In genomic region chr3:56316944-56317343, GRCh38 we compare ENCODE assay signal across 33 cellular contexts.
"Had no signal": no experiment of that assay in that cellular context is flagged by ENCODE, and none has a peak within 500 bp of the region (broad histone marks: within the 10 kb centered on the region; RNA-seq: fewer than 3 reads in every experiment).

No MANE protein-coding gene starts in this region.

- H3K4me3 ChIP-seq: ascending aorta, breast epithelium, cardiac muscle cell, colonic mucosa had no signal

- DNase-seq: activated CD4-positive, alpha-beta memory T cell treated with anti-CD3 and anti-CD28 coated beads for 36 hours; activated CD4-positive, alpha-beta T cell treated with anti-CD3 and anti-CD28 coated beads for 36 hours; activated CD4-positive, alpha-beta T cell treated with anti-CD3 and anti-CD28 coated beads, Interleukin-2, amount 10 ng/mL, durations not matched to agents 24 days and 14 days; activated CD4-positive, CD25-positive, alpha-beta regulatory T cell; activated CD4-positive, CD25-positive, alpha-beta regulatory T cell treated with anti-CD3 and anti-CD28 coated beads, Interleukin-2, amount 50 U/mL, for 72 hours; activated CD8-positive, alpha-beta memory T cell treated with anti-CD3 and anti-CD28 coated beads, Interleukin-2, amount 10 ng/mL, durations not matched to agents 7 days and 5 days; activated CD8-positive, alpha-beta memory T cell treated with anti-CD3 and anti-CD28 coated beads, Interleukin-2, amount 50 U/mL, for 4 hours; activated CD8-positive, alpha-beta T cell treated with anti-CD3 and anti-CD28 coated beads, Interleukin-2, amount 10 ng/mL, durations not matched to agents 7 days and 5 days; activated gamma-delta T cell; activated naive CD4-positive, alpha-beta T cell; activated naive CD4-positive, alpha-beta T cell treated with anti-CD3 and anti-CD28 coated beads, Interleukin-2, amount 10 ng/mL, durations not matched to agents 7 days and 5 days; activated naive CD8-positive, alpha-beta T cell treated with anti-CD3 and anti-CD28 coated beads, Interleukin-2, amount 10 ng/mL, durations not matched to agents 7 days and 5 days; activated T-cell treated with anti-CD3 and anti-CD28 coated beads for 4 hours; activated T-cell treated with anti-CD3 and anti-CD28 coated beads, Interleukin-2, amount 50 U/mL, for 24 hours; activated T-cell treated with anti-CD3 and anti-CD28 coated beads, Interleukin-2, amount 50 U/mL, for 72 hours; central memory CD4-positive, alpha-beta T cell; cerebellar nuclear complex; colonic mucosa; effector CD8-positive, alpha-beta T cell; foreskin fibroblast; head of caudate nucleus; T-helper 1 cell; T-helper 17 cell; T1000; WERI-Rb-1 had no signal

- ATAC-seq: activated CD4-positive, alpha-beta T cell treated with anti-CD3 and anti-CD28 coated beads for 36 hours; activated CD8-positive, alpha-beta memory T cell treated with anti-CD3 and anti-CD28 coated beads, Interleukin-2, amount 10 ng/mL, durations not matched to agents 7 days and 5 days; activated CD8-positive, alpha-beta T cell treated with anti-CD3 and anti-CD28 coated beads, Interleukin-2, amount 10 ng/mL, durations not matched to agents 7 days and 5 days; activated naive CD4-positive, alpha-beta T cell treated with anti-CD3 and anti-CD28 coated beads, Interleukin-2, amount 50 U/mL, for 72 hours; activated T-cell treated with anti-CD3 and anti-CD28 coated beads, Interleukin-2, amount 50 U/mL, for 72 hours; esophagus mucosa; T-helper 17 cell had no signal

- H3K36me3 Mint-ChIP-seq: activated CD4-positive, alpha-beta memory T cell treated with anti-CD3 and anti-CD28 coated beads for 36 hours; activated CD8-positive, alpha-beta memory T cell treated with anti-CD3 and anti-CD28 coated beads, Interleukin-2, amount 10 ng/mL, durations not matched to agents 7 days and 5 days; activated naive CD4-positive, alpha-beta T cell treated with anti-CD3 and anti-CD28 coated beads, Interleukin-2, amount 10 ng/mL, durations not matched to agents 7 days and 5 days; activated naive CD4-positive, alpha-beta T cell treated with anti-CD3 and anti-CD28 coated beads, Interleukin-2, amount 50 U/mL, for 72 hours; activated naive CD8-positive, alpha-beta T cell treated with anti-CD3 and anti-CD28 coated beads, Interleukin-2, amount 10 ng/mL, durations not matched to agents 7 days and 5 days; brain had no signal

- H3K36me3 ChIP-seq: ascending aorta, breast epithelium, cardiac muscle cell, colonic mucosa, WERI-Rb-1 had no signal

- H3K27me3 ChIP-seq: ascending aorta, breast epithelium, cardiac muscle cell, colonic mucosa had no signal

- H3K4me1 ChIP-seq: ascending aorta, breast epithelium, colonic mucosa had no signal

- H3K27ac Mint-ChIP-seq: activated CD4-positive, alpha-beta memory T cell treated with anti-CD3 and anti-CD28 coated beads for 36 hours; activated CD4-positive, alpha-beta T cell treated with anti-CD3 and anti-CD28 coated beads for 36 hours; activated CD4-positive, alpha-beta T cell treated with anti-CD3 and anti-CD28 coated beads, Interleukin-2, amount 10 ng/mL, durations not matched to agents 24 days and 14 days; activated CD8-positive, alpha-beta memory T cell treated with anti-CD3 and anti-CD28 coated beads, Interleukin-2, amount 10 ng/mL, durations not matched to agents 7 days and 5 days; activated CD8-positive, alpha-beta T cell treated with anti-CD3 and anti-CD28 coated beads, Interleukin-2, amount 10 ng/mL, durations not matched to agents 7 days and 5 days; activated naive CD4-positive, alpha-beta T cell treated with anti-CD3 and anti-CD28 coated beads, Interleukin-2, amount 10 ng/mL, durations not matched to agents 7 days and 5 days; activated naive CD4-positive, alpha-beta T cell treated with anti-CD3 and anti-CD28 coated beads, Interleukin-2, amount 50 U/mL, for 72 hours; activated naive CD8-positive, alpha-beta T cell treated with anti-CD3 and anti-CD28 coated beads, Interleukin-2, amount 10 ng/mL, durations not matched to agents 7 days and 5 days; activated T-cell treated with anti-CD3 and anti-CD28 coated beads, Interleukin-2, amount 50 U/mL, for 24 hours; activated T-cell treated with anti-CD3 and anti-CD28 coated beads, Interleukin-2, amount 50 U/mL, for 72 hours; brain; T-helper 17 cell; T-helper 2 cell treated with Interferon-gamma antibody and Interleukin-4, amounts not matched to agents 5 μg/mL and 100 μg/mL, for 36 hours had no signal

- H3K9me3 ChIP-seq: ascending aorta, breast epithelium, colonic mucosa had no signal

- H3K27ac ChIP-seq: ascending aorta, breast epithelium, cardiac muscle cell, colonic mucosa, epithelial cell of prostate, WERI-Rb-1 had no signal

- H3K27me3 Mint-ChIP-seq: activated naive CD4-positive, alpha-beta T cell treated with anti-CD3 and anti-CD28 coated beads, Interleukin-2, amount 10 ng/mL, durations not matched to agents 7 days and 5 days; brain had no signal

- H3K4me3 Mint-ChIP-seq: activated CD4-positive, alpha-beta memory T cell treated with anti-CD3 and anti-CD28 coated beads for 36 hours; activated CD4-positive, alpha-beta T cell treated with anti-CD3 and anti-CD28 coated beads for 36 hours; activated CD4-positive, alpha-beta T cell treated with anti-CD3 and anti-CD28 coated beads, Interleukin-2, amount 10 ng/mL, durations not matched to agents 24 days and 14 days; activated CD8-positive, alpha-beta memory T cell treated with anti-CD3 and anti-CD28 coated beads, Interleukin-2, amount 10 ng/mL, durations not matched to agents 7 days and 5 days; activated CD8-positive, alpha-beta T cell treated with anti-CD3 and anti-CD28 coated beads, Interleukin-2, amount 10 ng/mL, durations not matched to agents 7 days and 5 days; activated naive CD4-positive, alpha-beta T cell treated with anti-CD3 and anti-CD28 coated beads, Interleukin-2, amount 10 ng/mL, durations not matched to agents 7 days and 5 days; activated naive CD8-positive, alpha-beta T cell treated with anti-CD3 and anti-CD28 coated beads, Interleukin-2, amount 10 ng/mL, durations not matched to agents 7 days and 5 days; activated T-cell treated with anti-CD3 and anti-CD28 coated beads, Interleukin-2, amount 50 U/mL, for 24 hours; activated T-cell treated with anti-CD3 and anti-CD28 coated beads, Interleukin-2, amount 50 U/mL, for 72 hours; brain; T-helper 17 cell; T-helper 2 cell treated with Interferon-gamma antibody and Interleukin-4, amounts not matched to agents 5 μg/mL and 100 μg/mL, for 36 hours had no signal

- H3K4me1 Mint-ChIP-seq: activated CD4-positive, alpha-beta T cell treated with anti-CD3 and anti-CD28 coated beads for 36 hours; activated CD4-positive, alpha-beta T cell treated with anti-CD3 and anti-CD28 coated beads, Interleukin-2, amount 10 ng/mL, durations not matched to agents 24 days and 14 days; activated CD8-positive, alpha-beta memory T cell treated with anti-CD3 and anti-CD28 coated beads, Interleukin-2, amount 10 ng/mL, durations not matched to agents 7 days and 5 days; activated naive CD4-positive, alpha-beta T cell treated with anti-CD3 and anti-CD28 coated beads, Interleukin-2, amount 10 ng/mL, durations not matched to agents 7 days and 5 days; activated naive CD8-positive, alpha-beta T cell treated with anti-CD3 and anti-CD28 coated beads, Interleukin-2, amount 10 ng/mL, durations not matched to agents 7 days and 5 days had no signal

- H3K9me3 Mint-ChIP-seq: activated CD4-positive, alpha-beta memory T cell treated with anti-CD3 and anti-CD28 coated beads for 36 hours; activated CD4-positive, alpha-beta T cell treated with anti-CD3 and anti-CD28 coated beads, Interleukin-2, amount 10 ng/mL, durations not matched to agents 24 days and 14 days; activated naive CD4-positive, alpha-beta T cell treated with anti-CD3 and anti-CD28 coated beads, Interleukin-2, amount 10 ng/mL, durations not matched to agents 7 days and 5 days; activated naive CD4-positive, alpha-beta T cell treated with anti-CD3 and anti-CD28 coated beads, Interleukin-2, amount 50 U/mL, for 72 hours; activated naive CD8-positive, alpha-beta T cell treated with anti-CD3 and anti-CD28 coated beads, Interleukin-2, amount 10 ng/mL, durations not matched to agents 7 days and 5 days; activated T-cell treated with anti-CD3 and anti-CD28 coated beads, Interleukin-2, amount 50 U/mL, for 24 hours; activated T-cell treated with anti-CD3 and anti-CD28 coated beads, Interleukin-2, amount 50 U/mL, for 72 hours; brain; T-helper 2 cell treated with Interferon-gamma antibody and Interleukin-4, amounts not matched to agents 5 μg/mL and 100 μg/mL, for 36 hours had no signal
